8 cellular contexts compared by ENCODE assay signal in the genomic region with DNA sequence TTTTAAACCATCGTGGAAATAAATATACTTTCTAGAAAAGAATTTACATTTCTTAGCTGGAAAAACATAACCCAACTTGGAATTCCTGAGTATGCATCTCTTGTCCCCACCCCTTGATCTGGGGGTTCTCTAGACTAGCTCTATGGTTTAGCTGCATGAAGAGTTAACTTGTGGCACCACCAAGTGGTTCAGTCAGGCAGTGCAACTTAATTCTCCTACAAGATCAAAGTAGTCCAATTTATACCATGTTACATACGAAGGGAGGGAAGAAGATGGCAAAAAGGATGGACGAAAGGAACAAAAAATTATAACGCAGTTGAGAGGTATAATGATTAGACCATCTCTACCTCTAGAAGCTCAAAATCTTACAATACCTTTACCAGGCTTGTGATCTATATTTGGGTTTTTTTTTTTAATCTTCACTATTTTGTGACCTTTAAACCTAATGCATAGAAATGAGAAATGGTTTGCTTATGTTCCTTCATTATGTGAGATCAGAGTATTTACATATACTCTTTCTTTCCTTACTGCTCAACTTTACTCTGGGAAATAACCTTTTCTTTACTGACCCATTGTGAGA. TPM values are rescaled to one million over a fixed set of nuclear protein-coding genes. Genes with fewer than 3 reads are reported as not detected.
A peak's percentile ranks its signal among the peaks of the same experiment; 100 is the strongest.
DNase-seq lines count a peak whose midpoint lies in the region; ATAC-seq, FAIRE-seq and TF ChIP-seq lines count a peak whose summit lies in the region.

No MANE protein-coding gene starts in this region.

- H4K5ac ChIP-seq in mesendoderm (ENCODE audit: low read length): no peak overlapping the region

- H3K18ac ChIP-seq in mesendoderm (ENCODE audit: low read length): no peak overlapping the region

- DNase-seq in AG04450 (ENCODE audit: low read depth, low spot score) (peak; percentile 79), GM12892 (ENCODE audit: insufficient read length) (peak; percentile 35), NCI-H345 (lab: John Stamatoyannopoulos, UW) (peak; percentile 45), dorsolateral prefrontal cortex (peak in 7 of 10 donors; percentile 45 to 84 (median 54)), mesendoderm (peak; percentile 84)
- DNase-seq in activated CD4-positive, alpha-beta T cell treated with anti-CD3 and anti-CD28 coated beads, Interleukin-2, amount 10 ng/mL, durations not matched to agents 7 days and 5 days: peak; percentile 74
- DNase-seq in stimulated activated CD8-positive, alpha-beta memory T cell treated with anti-CD3 and anti-CD28 coated beads, Interleukin-7, amount 100 ng/mL, for 24 hours (ENCODE audit: low read depth): peak; percentile 38

- peak; percentile 76 for ATAC-seq in HG03039 (IDR thresholded peaks at IDR 0.05; ENCODE audit: unreplicated experiment)

- no peaks in the 10 kb centered on the region for H3K36me3 ChIP-seq in mesendoderm (ENCODE audit: control insufficient read depth, insufficient read depth, low read length)

- no peaks in the 10 kb centered on the region for H3K4me1 ChIP-seq in mesendoderm (ENCODE audit: control insufficient read depth, low read depth, low read length)

- peaks cover 3% of the 10 kb centered on the region for H3K36me3 Mint-ChIP-seq in activated CD4-positive, alpha-beta T cell treated with anti-CD3 and anti-CD28 coated beads, Interleukin-2, amount 10 ng/mL, durations not matched to agents 7 days and 5 days (ENCODE audit: low read depth)

- TF ChIP-seq POLR2A in GM12892 (IDR thresholded peaks at IDR 0.05; ENCODE audit: low read depth, low read length): no peak

- POLR2A ChIA-PET in AG04450 (lab: Yijun Ruan, JAX): interaction anchor here (0.6 kb wide), 1 partner anchor 172 kb away, joined by 3 read pairs; the partner anchor contains the start of gene HSD17B12
- POLR2A ChIA-PET in activated CD4-positive, alpha-beta T cell treated with anti-CD3 and anti-CD28 coated beads, Interleukin-2, amount 10 ng/mL, durations not matched to agents 7 days and 5 days (lab: Charles Lee): no interaction called here

- no peak overlapping the region for H2AK5ac ChIP-seq in mesendoderm (ENCODE audit: low read length)

- no peak overlapping the region for H3K56ac ChIP-seq in mesendoderm (ENCODE audit: low read length)

- no peak overlapping the region for H2BK15ac ChIP-seq in mesendoderm (replicated peaks; ENCODE audit: low read depth)

- no peak overlapping the region for H3K9ac ChIP-seq in mesendoderm (ENCODE audit: low read length)

- H3K9me3 Mint-ChIP-seq in activated CD4-positive, alpha-beta T cell treated with anti-CD3 and anti-CD28 coated beads, Interleukin-2, amount 10 ng/mL, durations not matched to agents 7 days and 5 days: no peaks in the 10 kb centered on the region

- H3K4me3 ChIP-seq in AG04450 (ENCODE audit: low read depth, low read length): no peak overlapping the region
- no peak overlapping the region for H3K4me3 ChIP-seq in dorsolateral prefrontal cortex
- H3K4me3 ChIP-seq in mesendoderm (ENCODE audit: low read length): no peak overlapping the region

- no peaks in the 10 kb centered on the region for H3K9me3 ChIP-seq in AG04450 (ENCODE audit: control insufficient read depth, insufficient read depth, low read length)

- H3K79me1 ChIP-seq in mesendoderm (ENCODE audit: low read length): no peaks in the 10 kb centered on the region

- no peak overlapping the region for H3K4me3 Mint-ChIP-seq in activated CD4-positive, alpha-beta T cell treated with anti-CD3 and anti-CD28 coated beads, Interleukin-2, amount 10 ng/mL, durations not matched to agents 7 days and 5 days

- no peak overlapping the region for H2BK5ac ChIP-seq in mesendoderm (ENCODE audit: low read length)

- no peak overlapping the region for H3K27ac ChIP-seq in AG04450 (ENCODE audit: low read depth, low read length)
- H3K27ac ChIP-seq in dorsolateral prefrontal cortex: no peak overlapping the region
- no peak overlapping the region for H3K27ac ChIP-seq in mesendoderm (ENCODE audit: low read depth, low read length)

- H2BK120ac ChIP-seq in mesendoderm (ENCODE audit: low read depth, low read length): no peak overlapping the region

- peaks cover 6% of the 10 kb centered on the region for H3K4me1 Mint-ChIP-seq in activated CD4-positive, alpha-beta T cell treated with anti-CD3 and anti-CD28 coated beads, Interleukin-2, amount 10 ng/mL, durations not matched to agents 7 days and 5 days

- no peak overlapping the region for H3K4ac ChIP-seq in mesendoderm (ENCODE audit: low read depth, low read length)

- H3K79me2 ChIP-seq in mesendoderm (ENCODE audit: control insufficient read depth, insufficient read depth, low read length): no peaks in the 10 kb centered on the region

- intact Hi-C loops in dorsolateral prefrontal cortex (cut with DNase I): no loop called here

- no peaks in the 10 kb centered on the region for H3K27me3 ChIP-seq in AG04450 (ENCODE audit: control insufficient read depth, insufficient read depth, low read length)
- H3K27me3 ChIP-seq in dorsolateral prefrontal cortex: no peaks in the 10 kb centered on the region
- H3K27me3 ChIP-seq in mesendoderm (ENCODE audit: insufficient read depth, low read length, poor library complexity): no peaks in the 10 kb centered on the region

- WGBS in mesendoderm (ENCODE audit: extremely low coverage, insufficient coverage, low lambda C conversion rate): no CpG with 5 or more reads among the region's 4 CpGs

- peak; percentile 94 for TF ChIP-seq CTCF in AG04450 (IDR thresholded peaks at IDR 0.05; ENCODE audit: low read depth, low read length)
- peak; percentile 36 to 83 (median 74) for TF ChIP-seq CTCF in dorsolateral prefrontal cortex (IDR thresholded peaks at IDR 0.05 in 54 of 56, conservative IDR thresholded peaks at IDR 0.05 in 2 of 56; ENCODE audit: low read depth in 1 of 56, partially characterized antibody in 56 of 56)

- H3K27me3 Mint-ChIP-seq in activated CD4-positive, alpha-beta T cell treated with anti-CD3 and anti-CD28 coated beads, Interleukin-2, amount 10 ng/mL, durations not matched to agents 7 days and 5 days: no peaks in the 10 kb centered on the region

- no peak overlapping the region for H3K27ac Mint-ChIP-seq in activated CD4-positive, alpha-beta T cell treated with anti-CD3 and anti-CD28 coated beads, Interleukin-2, amount 10 ng/mL, durations not matched to agents 7 days and 5 days

- FAIRE-seq in GM12892 (lab: Jason Lieb, UNC): peak; percentile 97

- no peak overlapping the region for H3K23ac ChIP-seq in mesendoderm (ENCODE audit: low read length)

- no peak overlapping the region for H3K4me2 ChIP-seq in mesendoderm (ENCODE audit: low read length)

- no peak overlapping the region for H4K8ac ChIP-seq in mesendoderm (ENCODE audit: low read depth, low read length)

- CTCF ChIA-PET in AG04450 (lab: Charles Lee): interaction anchor here (0.5 to 8.6 kb wide), 63 partner anchors 8 to 491 kb away, joined by 3 to 249 read pairs (median 4); partner anchors contain the start of gene HSD17B12
- CTCF ChIA-PET in activated CD4-positive, alpha-beta T cell treated with anti-CD3 and anti-CD28 coated beads, Interleukin-2, amount 10 ng/mL, durations not matched to agents 7 days and 5 days (lab: Charles Lee): interaction anchor here (0.6 to 1.4 kb wide), 10 partner anchors 9 to 276 kb away, joined by 3 to 7 read pairs (median 4); no protein-coding TSS in a partner anchor

RNA-seq across cellular contexts. Expression of gene ALKBH3, which starts 28.5 kb away (rescaled TPM):
- 35.0 and 36.5 TPM in 2 replicates for polyA plus RNA-seq in AG04450 (2011; rRNA removed)
- 21.2 and 25.0 TPM in 2 replicates for polyA minus RNA-seq in AG04450 (2011; rRNA and poly(A)+ RNA removed)
- polyA plus RNA-seq in GM12892 (2012; ENCODE audit: missing spikeins): 36.3 TPM
- total RNA-seq in activated CD4-positive, alpha-beta T cell treated with anti-CD3 and anti-CD28 coated beads, Interleukin-2, amount 10 ng/mL, durations not matched to agents 7 days and 5 days: 10 to 100 TPM; 34.6 to 38.5 TPM
- 10 to 100 TPM; 16.3 to 51.9 (median 31.0) TPM for total RNA-seq in dorsolateral prefrontal cortex
- polyA plus RNA-seq in mesendoderm (2013, experiment 1 of 2): 14.1 TPM
- polyA plus RNA-seq in mesendoderm (2013, experiment 2 of 2): 14.0 TPM
